Comparison of ENCODE assay signal across 26 cellular contexts in the genomic region with DNA sequence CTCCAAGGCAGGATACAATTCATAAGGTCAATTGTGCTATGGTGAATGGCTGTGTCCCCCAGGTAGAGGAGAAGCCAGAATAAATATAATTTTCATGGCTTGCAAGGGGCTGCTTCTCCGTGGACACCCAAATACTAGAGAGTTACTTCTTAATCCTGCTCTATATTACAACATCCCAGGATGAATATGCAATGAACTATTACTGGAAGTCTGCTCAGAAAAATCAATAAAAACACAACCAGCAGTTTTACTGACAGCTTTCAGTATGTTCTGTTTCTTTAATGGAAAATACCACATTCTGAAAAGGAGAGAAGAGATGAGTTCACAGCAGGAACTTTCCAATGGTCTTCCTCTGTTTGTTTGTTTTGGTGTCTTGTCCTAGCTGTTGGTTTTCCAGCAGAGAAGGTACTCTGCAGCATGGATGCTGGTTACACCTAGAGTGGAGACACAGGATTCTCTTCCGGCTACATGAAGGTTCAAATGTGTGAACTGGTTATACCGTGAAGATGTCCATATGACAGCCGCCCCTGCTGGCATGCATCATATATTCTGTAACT.
"Had no signal": no experiment of that assay in that cellular context is flagged by ENCODE, and none has a peak within 500 bp of the region (broad histone marks: within the 10 kb centered on the region; RNA-seq: fewer than 3 reads in every experiment).

No MANE protein-coding gene starts in this region.

- H3K4me1 Mint-ChIP-seq: activated B cell treated with CpG ODN at 0.5 μM for 24 hours; activated CD4-positive, alpha-beta T cell treated with anti-CD3 and anti-CD28 coated beads, Interleukin-2, amount 10 ng/mL, durations not matched to agents 7 days and 5 days; activated naive CD8-positive, alpha-beta T cell treated with anti-CD3 and anti-CD28 coated beads, Interleukin-2, amount 50 U/mL, for 24 hours; T-helper 17 cell had no signal

- DNase-seq: activated B cell treated with CpG ODN at 0.5 μM for 24 hours; activated CD4-positive, alpha-beta memory T cell treated with anti-CD3 and anti-CD28 coated beads for 36 hours; activated CD4-positive, alpha-beta T cell treated with anti-CD3 and anti-CD28 coated beads for 1 hour; activated CD4-positive, alpha-beta T cell treated with anti-CD3 and anti-CD28 coated beads, Interleukin-2, amount 10 ng/mL, durations not matched to agents 7 days and 5 days; activated CD8-positive, alpha-beta memory T cell treated with anti-CD3 and anti-CD28 coated beads for 24 hours; activated effector memory CD4-positive, alpha-beta T cell treated with anti-CD3 and anti-CD28 coated beads, Interleukin-2, amount 50 U/mL, for 16 hours; activated naive CD4-positive, alpha-beta T cell treated with Interleukin-2 at 50 U/mL for 16 hours; activated naive CD8-positive, alpha-beta T cell treated with anti-CD3 and anti-CD28 coated beads, Interleukin-2, amount 50 U/mL, for 24 hours; activated T-cell treated with anti-CD3 and anti-CD28 coated beads, Interleukin-2, amount 50 U/mL, for 4 hours; amniotic stem cell; brain microvascular endothelial cell; KG1; NCI-H1092; NCI-H1694 treated with DMSO at 0.1 percent for 48 hours; NCI-H2171; NCI-H2227 treated with DMSO at 0.1 percent for 48 hours; NCI-H526; PC-3; SHP77; T-helper 17 cell; T-helper 9 cell had no signal

- H3K4me3 Mint-ChIP-seq: activated B cell treated with CpG ODN at 0.5 μM for 24 hours; activated CD4-positive, alpha-beta memory T cell treated with anti-CD3 and anti-CD28 coated beads for 36 hours; activated CD4-positive, alpha-beta T cell treated with anti-CD3 and anti-CD28 coated beads, Interleukin-2, amount 10 ng/mL, durations not matched to agents 7 days and 5 days; activated naive CD8-positive, alpha-beta T cell treated with anti-CD3 and anti-CD28 coated beads, Interleukin-2, amount 50 U/mL, for 24 hours; activated T-cell treated with anti-CD3 and anti-CD28 coated beads, Interleukin-2, amount 50 U/mL, for 4 hours; T-helper 17 cell had no signal

- H3K27ac Mint-ChIP-seq: activated B cell treated with CpG ODN at 0.5 μM for 24 hours; activated CD4-positive, alpha-beta memory T cell treated with anti-CD3 and anti-CD28 coated beads for 36 hours; activated CD4-positive, alpha-beta T cell treated with anti-CD3 and anti-CD28 coated beads, Interleukin-2, amount 10 ng/mL, durations not matched to agents 7 days and 5 days; activated naive CD4-positive, alpha-beta T cell treated with anti-CD3 and anti-CD28 coated beads, Interleukin-2, amount 50 U/mL, for 72 hours; activated naive CD8-positive, alpha-beta T cell treated with anti-CD3 and anti-CD28 coated beads, Interleukin-2, amount 50 U/mL, for 24 hours; T-helper 17 cell had no signal

- H3K4me3 ChIP-seq: ascending aorta, cardiac muscle cell, SJSA1 had no signal

- FAIRE-seq: RCC 7860 had no signal

- H3K36me3 Mint-ChIP-seq: activated CD4-positive, alpha-beta memory T cell treated with anti-CD3 and anti-CD28 coated beads for 36 hours; activated naive CD4-positive, alpha-beta T cell treated with anti-CD3 and anti-CD28 coated beads, Interleukin-2, amount 50 U/mL, for 72 hours had no signal

- H3K27me3 Mint-ChIP-seq: activated B cell treated with CpG ODN at 0.5 μM for 24 hours; activated CD4-positive, alpha-beta memory T cell treated with anti-CD3 and anti-CD28 coated beads for 36 hours; activated CD4-positive, alpha-beta T cell treated with anti-CD3 and anti-CD28 coated beads, Interleukin-2, amount 10 ng/mL, durations not matched to agents 7 days and 5 days; activated naive CD8-positive, alpha-beta T cell treated with anti-CD3 and anti-CD28 coated beads, Interleukin-2, amount 50 U/mL, for 24 hours; T-helper 17 cell had no signal

- H3K4me1 ChIP-seq: SJSA1 had no signal

- H3K9me3 Mint-ChIP-seq: activated CD4-positive, alpha-beta T cell treated with anti-CD3 and anti-CD28 coated beads, Interleukin-2, amount 10 ng/mL, durations not matched to agents 7 days and 5 days had no signal

- H3K9me3 ChIP-seq: ascending aorta had no signal

- ATAC-seq: activated naive CD4-positive, alpha-beta T cell treated with anti-CD3 and anti-CD28 coated beads, Interleukin-2, amount 50 U/mL, for 72 hours; activated naive CD8-positive, alpha-beta T cell treated with anti-CD3 and anti-CD28 coated beads, Interleukin-2, amount 50 U/mL, for 24 hours; activated T-cell treated with anti-CD3 and anti-CD28 coated beads, Interleukin-2, amount 50 U/mL, for 4 hours; PC-3; T-helper 17 cell had no signal

- H3K27me3 ChIP-seq: ascending aorta, brain microvascular endothelial cell, cardiac muscle cell, SJSA1 had no signal

- H3K27ac ChIP-seq: ascending aorta, brain microvascular endothelial cell, cardiac muscle cell, SJSA1 had no signal

- H3K36me3 ChIP-seq: ascending aorta, brain microvascular endothelial cell, cardiac muscle cell, SJSA1 had no signal
